In genomic region chr5:63094730-63095129, GRCh38 we compare ENCODE assay signal across 9 cellular contexts.
"Had no signal": no experiment of that assay in that cellular context is flagged by ENCODE, and none has a peak within 500 bp of the region (broad histone marks: within the 10 kb centered on the region; RNA-seq: fewer than 3 reads in every experiment).

No MANE protein-coding gene starts in this region.

- H3K4me3 ChIP-seq: GM23248, GM23338, HAP-1 had no signal

- H3K4me3 Mint-ChIP-seq: GM23338, H9, HFFc6 had no signal

- H3K4me1 Mint-ChIP-seq: GM23338, H9 had no signal

- H3K4me1 ChIP-seq: HAP-1 had no signal

- H3K36me3 ChIP-seq: HAP-1 had no signal

- H3K9me3 Mint-ChIP-seq: GM23338 had no signal

- DNase-seq: GM23248, GOT3, H7, H9, HCEC 1CT, HFFc6 had no signal

- H3K9me3 ChIP-seq: HAP-1 had no signal

- H3K27ac Mint-ChIP-seq: GM23338, H9, HFFc6 had no signal

- ATAC-seq: GM23338, HCT116 had no signal

- H3K27ac ChIP-seq: GM23248 had no signal
